In the genomic region with DNA sequence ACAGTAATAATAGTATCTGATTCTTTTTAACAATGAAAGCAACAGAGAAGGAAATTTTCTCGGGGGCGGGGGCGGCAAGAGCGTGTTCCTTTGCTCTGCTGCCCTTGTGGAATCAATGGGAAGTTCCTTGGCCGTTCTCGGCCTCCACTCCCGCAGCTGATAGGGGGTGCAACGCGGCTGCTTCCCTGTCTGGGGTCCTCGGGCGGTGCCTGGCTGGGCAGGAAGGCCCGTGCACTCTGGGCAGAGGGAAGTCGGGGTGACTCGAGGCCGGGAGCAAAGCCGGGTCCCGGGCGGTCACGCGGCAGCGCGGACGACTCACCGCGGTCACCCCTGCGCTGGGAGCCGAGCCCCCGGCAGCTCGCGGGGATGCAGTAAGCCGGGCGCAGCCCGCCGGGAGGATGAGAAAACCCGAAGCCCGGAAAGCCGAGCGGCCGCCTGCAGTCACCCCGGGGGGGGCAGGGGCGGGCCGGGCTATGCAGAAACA, we compare ENCODE assay signal across 9 cellular contexts. TPM values are rescaled to one million over a fixed set of nuclear protein-coding genes. Genes with fewer than 3 reads are reported as not detected.
DNase-seq lines count a peak whose midpoint lies in the region; ATAC-seq and TF ChIP-seq lines count a peak whose summit lies in the region.
"Had no signal": no experiment of that assay in that cellular context is flagged by ENCODE, and none has a peak within 500 bp of the region (broad histone marks: within the 10 kb centered on the region; RNA-seq: fewer than 3 reads in every experiment).

No MANE protein-coding gene starts in this region.

- DNase-seq in CD4-positive, CD25-positive, alpha-beta regulatory T cell = no peak
- DNase-seq in mammary epithelial cell (no peak), naive B cell (no peak)
- DNase-seq in effector memory CD4-positive, alpha-beta T cell = no peak

- intact Hi-C loops in mammary epithelial cell (cut with micrococcal nuclease) = no loop called here

- in situ Hi-C loops in mammary epithelial cell (cut with MboI; ENCODE audit: low sequenced_read_pairs in 2 of 2) = no loop called here

- peaks cover 0 to 2% (median 0%) of the 10 kb centered on the region in 7 donors for H3K9me3 Mint-ChIP-seq in CD4-positive, CD25-positive, alpha-beta regulatory T cell
- no peaks in the 10 kb centered on the region for H3K9me3 Mint-ChIP-seq in naive B cell
- H3K9me3 Mint-ChIP-seq: IgD-negative memory B cell had no signal

- peak overlapping the region in 3 of 4 donors; percentile 61 to 72 (median 63) for H3K4me3 Mint-ChIP-seq in CD4-positive, CD25-positive, alpha-beta regulatory T cell
- H3K4me3 Mint-ChIP-seq in naive B cell = peak overlapping the region in 6 of 8 donors; percentile 12 to 90 (median 66)

- peak overlapping the region; percentile 17 for H2AFZ ChIP-seq in mammary epithelial cell (ENCODE audit: low read depth, low read length)

- H3K27me3 Mint-ChIP-seq in CD4-positive, CD25-positive, alpha-beta regulatory T cell = peaks cover 38% of the 10 kb centered on the region
- peaks cover 10 to 49% (median 17%) of the 10 kb centered on the region in 3 donors for H3K27me3 Mint-ChIP-seq in naive B cell

- H3K27ac ChIP-seq in CD4-positive, CD25-positive, alpha-beta regulatory T cell (ENCODE audit: insufficient read depth, low read length, poor library complexity, severe bottlenecking) = no peak overlapping the region
- H3K27ac ChIP-seq in mammary epithelial cell (ENCODE audit: insufficient read depth, low read depth, low read length) = no peak overlapping the region
- H3K27ac ChIP-seq in effector memory CD4-positive, alpha-beta T cell (ENCODE audit: insufficient read depth, low read length, poor library complexity, severe bottlenecking) = no peak overlapping the region

- no peak overlapping the region for H3K4me3 ChIP-seq in CD4-positive, CD25-positive, alpha-beta regulatory T cell (ENCODE audit: low read depth, low read length)
- H3K4me3 ChIP-seq in mammary epithelial cell (replicated peaks in 1 of 3; ENCODE audit: insufficient read depth in 1 of 3, low read depth in 2 of 3, low read length in 3 of 3) = peak overlapping the region; percentile 44 to 65 (median 47)
- H3K4me3 ChIP-seq in effector memory CD4-positive, alpha-beta T cell (ENCODE audit: insufficient read depth, low read depth, low read length, poor library complexity, severe bottlenecking) = no peak overlapping the region

- peaks cover 57% of the 10 kb centered on the region for H3K4me1 ChIP-seq in CD4-positive, CD25-positive, alpha-beta regulatory T cell (ENCODE audit: control insufficient read depth, insufficient read depth, low read length, poor library complexity, severe bottlenecking)
- peaks cover 44% of the 10 kb centered on the region for H3K4me1 ChIP-seq in mammary epithelial cell (ENCODE audit: insufficient read depth, low read length)
- H3K4me1 ChIP-seq in effector memory CD4-positive, alpha-beta T cell (ENCODE audit: control insufficient read depth, insufficient read depth, low read length, poor library complexity, severe bottlenecking) = peaks cover 51% of the 10 kb centered on the region

- TF ChIP-seq CTCF in mammary epithelial cell (conservative IDR thresholded peaks at IDR 0.05 in 1 of 2, IDR thresholded peaks at IDR 0.05 in 1 of 2; ENCODE audit: extremely low read depth in 1 of 2, insufficient read depth in 1 of 2, low read depth in 1 of 2, low read length in 2 of 2) = no peak

- BruUV-seq in mammary epithelial cell (replicated peaks; lab: Mats Ljungman, UMichigan) = no TSS peak

- no peak for ATAC-seq in CD4-positive, CD25-positive, alpha-beta regulatory T cell (ENCODE audit: low read depth in 2 of 2)
- ATAC-seq in HG02852 (IDR thresholded peaks at IDR 0.05; ENCODE audit: unreplicated experiment) = peak; percentile 8
- no peak for ATAC-seq in naive B cell (ENCODE audit: low read depth in 2 of 2)
- no peak for ATAC-seq in HG02840 (IDR thresholded peaks at IDR 0.05; ENCODE audit: low FRiP score, unreplicated experiment)
- ATAC-seq in GM18873 (IDR thresholded peaks at IDR 0.05; ENCODE audit: low FRiP score, unreplicated experiment) = no peak
- ATAC-seq in HG02973 (IDR thresholded peaks at IDR 0.05; ENCODE audit: unreplicated experiment) = no peak

- peaks cover 0 to 31% (median 6%) of the 10 kb centered on the region in 4 donors for H3K4me1 Mint-ChIP-seq in CD4-positive, CD25-positive, alpha-beta regulatory T cell
- H3K4me1 Mint-ChIP-seq in naive B cell = peaks cover 13 to 34% (median 27%) of the 10 kb centered on the region in 3 donors

- peaks cover 20% of the 10 kb centered on the region for H3K79me2 ChIP-seq in mammary epithelial cell (ENCODE audit: insufficient read depth, low read length)

- no peak overlapping the region for H3K9ac ChIP-seq in mammary epithelial cell (ENCODE audit: insufficient read depth, low read length)

- no peaks in the 10 kb centered on the region for H3K36me3 ChIP-seq in CD4-positive, CD25-positive, alpha-beta regulatory T cell (ENCODE audit: control insufficient read depth, insufficient read depth, low read length)
- H3K36me3 ChIP-seq in mammary epithelial cell (ENCODE audit: insufficient read depth, low read length) = peaks cover 2% of the 10 kb centered on the region
- no peaks in the 10 kb centered on the region for H3K36me3 ChIP-seq in effector memory CD4-positive, alpha-beta T cell (ENCODE audit: control insufficient read depth, insufficient read depth, low read length)

- WGBS in mammary epithelial cell (ENCODE audit: low coverage, missing lambda C conversion rate) = 8% methylated on average over 27 of the region's 42 CpGs

- dilution Hi-C loops in mammary epithelial cell (cut with HindIII; ENCODE audit: low sequenced_read_pairs) = no loop called here

- peaks cover 5% of the 10 kb centered on the region for H4K20me1 ChIP-seq in mammary epithelial cell (ENCODE audit: insufficient read depth, low read length)

- no peak overlapping the region for H3K27ac Mint-ChIP-seq in CD4-positive, CD25-positive, alpha-beta regulatory T cell
- H3K27ac Mint-ChIP-seq in naive B cell = no peak overlapping the region

- H3K27me3 ChIP-seq in CD4-positive, CD25-positive, alpha-beta regulatory T cell (ENCODE audit: control insufficient read depth, insufficient read depth, low read length) = no peaks in the 10 kb centered on the region
- no peaks in the 10 kb centered on the region for H3K27me3 ChIP-seq in mammary epithelial cell (ENCODE audit: insufficient read depth, low read length)
- peaks cover 37% of the 10 kb centered on the region for H3K27me3 ChIP-seq in effector memory CD4-positive, alpha-beta T cell (replicated peaks; ENCODE audit: control insufficient read depth, insufficient read depth, low read length, poor library complexity, severe bottlenecking)

- H3K9me3 ChIP-seq in CD4-positive, CD25-positive, alpha-beta regulatory T cell (ENCODE audit: control insufficient read depth in 2 of 2, low read length in 2 of 2) = no peaks in the 10 kb centered on the region
- H3K9me3 ChIP-seq in mammary epithelial cell (replicated peaks; ENCODE audit: insufficient read depth, low read length) = no peaks in the 10 kb centered on the region
- H3K9me3 ChIP-seq in effector memory CD4-positive, alpha-beta T cell (ENCODE audit: control insufficient read depth, low read length) = no peaks in the 10 kb centered on the region

- no peaks in the 10 kb centered on the region for H3K36me3 Mint-ChIP-seq in CD4-positive, CD25-positive, alpha-beta regulatory T cell
- no peaks in the 10 kb centered on the region for H3K36me3 Mint-ChIP-seq in naive B cell
- H3K36me3 Mint-ChIP-seq: IgD-negative memory B cell had no signal

- CTCF ChIA-PET in mammary epithelial cell (lab: Charles Lee; ENCODE audit: low non-redundant PET) = no interaction called here

- peak overlapping the region; percentile 96 for H3K4me2 ChIP-seq in mammary epithelial cell (ENCODE audit: insufficient read depth, low read depth, low read length)

RNA-seq across cellular contexts. Expression of a gene that starts 2.5 kb away (rescaled TPM):
- total RNA-seq in CD4-positive, CD25-positive, alpha-beta regulatory T cell = 1.8 TPM
- polyA plus RNA-seq in CD4-positive, CD25-positive, alpha-beta regulatory T cell = under 1 TPM in 1 of 4 donors, not detected in 3; 0.22 TPM
- 100 to 1,000 TPM in 1 of 2 donors, 10 to 100 TPM in 1; 99.5 to 103 TPM for total RNA-seq in mammary epithelial cell
- polyA plus RNA-seq in mammary epithelial cell (110 TPM), naive B cell (ENCODE audit: low read depth in 6 of 6) (10 to 100 TPM in 1 of 6 donors, 1 to 10 TPM in 4, under 1 TPM in 1; 0.99 to 12.2 (median 5.0) TPM)
- 135 TPM for polyA minus RNA-seq in mammary epithelial cell

RNA-seq across cellular contexts. Expression of a gene that starts 7.0 kb away (rescaled TPM):
- total RNA-seq in CD4-positive, CD25-positive, alpha-beta regulatory T cell = 14.9 TPM
- under 1 TPM in 3 of 4 donors, not detected in 1; 0.08 to 0.38 (median 0.18) TPM for polyA plus RNA-seq in CD4-positive, CD25-positive, alpha-beta regulatory T cell
- total RNA-seq in mammary epithelial cell = 1 to 10 TPM; 1.7 to 6.8 TPM
- polyA plus RNA-seq in mammary epithelial cell = 1.7 TPM
- not detected for polyA minus RNA-seq in mammary epithelial cell
- polyA plus RNA-seq in naive B cell (ENCODE audit: low read depth in 6 of 6) = under 1 TPM in 5 of 6 donors, not detected in 1; 0.12 to 0.62 (median 0.48) TPM

RNA-seq across cellular contexts. Expression of a gene that starts 22.9 kb away (rescaled TPM):
- total RNA-seq in CD4-positive, CD25-positive, alpha-beta regulatory T cell = 28.9 TPM
- 10 to 100 TPM; 22.7 to 51.6 (median 28.2) TPM for polyA plus RNA-seq in CD4-positive, CD25-positive, alpha-beta regulatory T cell
- 10 to 100 TPM; 68.3 to 96.1 TPM for total RNA-seq in mammary epithelial cell
- 115 TPM for polyA plus RNA-seq in mammary epithelial cell
- polyA minus RNA-seq in mammary epithelial cell = 45.0 TPM
- 100 to 1,000 TPM in 4 of 6 donors, 10 to 100 TPM in 2; 66.9 to 126 (median 105) TPM for polyA plus RNA-seq in naive B cell (ENCODE audit: low read depth in 6 of 6)

RNA-seq across cellular contexts. Expression of a gene that starts 52.2 kb away (rescaled TPM):
- total RNA-seq in CD4-positive, CD25-positive, alpha-beta regulatory T cell = 431 TPM
- polyA plus RNA-seq in CD4-positive, CD25-positive, alpha-beta regulatory T cell = 10 to 100 TPM; 75.2 to 99.3 (median 78.3) TPM
- 100 to 1,000 TPM; 164 to 188 TPM for total RNA-seq in mammary epithelial cell
- 102 TPM for polyA plus RNA-seq in mammary epithelial cell
- polyA minus RNA-seq in mammary epithelial cell = 70.6 TPM
- polyA plus RNA-seq in naive B cell (ENCODE audit: low read depth in 6 of 6) = 100 to 1,000 TPM in 5 of 6 donors, 10 to 100 TPM in 1; 88.4 to 135 (median 108) TPM

Comparison
In these comparisons a context has a peak if more than half of its experiments do, and no peak if none do; other contexts are left out.
1. H3K4me3 ChIP-seq: peak in mammary epithelial cell (3 of 3); none in CD4-positive, CD25-positive, alpha-beta regulatory T cell (single experiment) and effector memory CD4-positive, alpha-beta T cell (single experiment).